Comparison of ENCODE assay signal across 12 cellular contexts in genomic region chr17:1047177-1047885, GRCh38. TPM values are rescaled to one million over a fixed set of nuclear protein-coding genes. Genes with fewer than 3 reads are reported as not detected.
DNase-seq lines count a peak whose midpoint lies in the region; ATAC-seq and TF ChIP-seq lines count a peak whose summit lies in the region.
"Had no signal": no experiment of that assay in that cellular context is flagged by ENCODE, and none has a peak within 500 bp of the region (broad histone marks: within the 10 kb centered on the region; RNA-seq: fewer than 3 reads in every experiment).

No MANE protein-coding gene starts in this region.

- ATAC-seq in upper lobe of left lung (ENCODE audit: low FRiP score in 2 of 2): no peak
- no peak for ATAC-seq in GM19328 (IDR thresholded peaks at IDR 0.05; ENCODE audit: unreplicated experiment)

- H3K36me3 ChIP-seq in mesenchymal stem cell (ENCODE audit: control insufficient read depth in 1 of 2, insufficient read depth in 2 of 2, low read depth in 1 of 2, low read length in 2 of 2) (peaks cover 49 to 77% of the 10 kb centered on the region in 2 experiments), upper lobe of left lung (peaks cover 2 to 46% (median 38%) of the 10 kb centered on the region in 4 donors)

- POLR2A ChIA-PET in GM10248 (lab: Yijun Ruan, JAX): no interaction called here

- H3K4me3 ChIP-seq in epithelial cell of esophagus (ENCODE audit: low read length) (no peak overlapping the region), mesenchymal stem cell (ENCODE audit: insufficient read depth in 1 of 2, low read depth in 1 of 2, low read length in 2 of 2) (no peak overlapping the region), upper lobe of left lung (no peak overlapping the region)

- H2AK5ac ChIP-seq in mesenchymal stem cell (ENCODE audit: low read length, severe bottlenecking): no peak overlapping the region

- DNase-seq in NCI-H69 (lab: John Stamatoyannopoulos, UW) (peak; percentile 60), epithelial cell of esophagus (ENCODE audit: low read depth) (no peak), mesenchymal stem cell (peak; percentile 19), upper lobe of left lung (peak in 1 of 2 donors; percentile 73), GM10248 (ENCODE audit: extremely low spot score) (no peak), inferior parietal cortex (ENCODE audit: extremely low spot score) (no peak)
- DNase-seq: dermis blood vessel endothelial cell; NCI-H345; SHP77; stimulated activated CD4-positive, alpha-beta T cell treated with anti-CD3 and anti-CD28 coated beads, Interleukin-4, amount 100 ng/mL, for 4 hours had no signal

- CTCF ChIA-PET in GM10248 (lab: Yijun Ruan, JAX): interaction anchor here (1.2 to 1.4 kb wide), 2 partner anchors 9 to 11 kb away, joined by 5 to 10 read pairs; no protein-coding TSS in a partner anchor

- no peak overlapping the region for H3K27ac ChIP-seq in mesenchymal stem cell (ENCODE audit: low read length, poor library complexity, severe bottlenecking)
- H3K27ac ChIP-seq in upper lobe of left lung: peak overlapping the region; percentile 56 to 77 (median 72)
- H3K27ac ChIP-seq: KMS-11 had no signal

- TF ChIP-seq POLR2A in upper lobe of left lung (IDR thresholded peaks at IDR 0.05): no peak

- no peak overlapping the region for H4K8ac ChIP-seq in mesenchymal stem cell (ENCODE audit: low read length)

- H3K27me3 ChIP-seq in mesenchymal stem cell (ENCODE audit: control insufficient read depth in 1 of 2, insufficient read depth in 1 of 2, low read length in 2 of 2) (no peaks in the 10 kb centered on the region), upper lobe of left lung (no peaks in the 10 kb centered on the region)

- no peak overlapping the region for H3K23ac ChIP-seq in mesenchymal stem cell (ENCODE audit: low read length in 2 of 2)

- H2BK120ac ChIP-seq in mesenchymal stem cell (ENCODE audit: low read depth, low read length): no peak overlapping the region

- peak overlapping the region in 1 of 2 experiments; percentile 45 for H3K4ac ChIP-seq in mesenchymal stem cell (ENCODE audit: low read depth in 1 of 2, low read length in 2 of 2)

- peak in 2 of 4 donors; percentile 3 to 55 for TF ChIP-seq EP300 in upper lobe of left lung (IDR thresholded peaks at IDR 0.05)

- WGBS in mesenchymal stem cell: 90% methylated on average over 22 of the region's 22 CpGs
- 37 to 68% methylated on average over 4 to 21 of the region's 22 CpGs for WGBS in upper lobe of left lung, 2 donors

- H3K4me1 ChIP-seq in mesenchymal stem cell (ENCODE audit: control insufficient read depth, insufficient read depth, low read depth, low read length): peaks cover 11% of the 10 kb centered on the region
- peaks cover 16 to 37% (median 34%) of the 10 kb centered on the region in 4 donors for H3K4me1 ChIP-seq in upper lobe of left lung

- no peak overlapping the region for H3K9ac ChIP-seq in mesenchymal stem cell (ENCODE audit: low read length)
- H3K9ac ChIP-seq: KMS-11 had no signal

- H2BK12ac ChIP-seq in mesenchymal stem cell (ENCODE audit: low read length in 2 of 2): peak overlapping the region in 1 of 2 experiments; percentile 64

- peak overlapping the region; percentile 5 for H4K91ac ChIP-seq in mesenchymal stem cell (ENCODE audit: low read length)

- H2BK5ac ChIP-seq in mesenchymal stem cell (ENCODE audit: low read depth, low read length, poor library complexity, severe bottlenecking): no peak overlapping the region

- no peak overlapping the region for H3K4me2 ChIP-seq in mesenchymal stem cell (ENCODE audit: low read length, poor library complexity, severe bottlenecking)
- H3K4me2 ChIP-seq: KMS-11 had no signal

- no peak overlapping the region for H3K18ac ChIP-seq in mesenchymal stem cell (ENCODE audit: low read depth in 1 of 2, low read length in 2 of 2)

- no peak overlapping the region for H2AFZ ChIP-seq in mesenchymal stem cell (ENCODE audit: low read depth, low read length)

- no peak overlapping the region for H3K14ac ChIP-seq in mesenchymal stem cell (ENCODE audit: low read length in 2 of 2)

- peak; percentile 12 for TF ChIP-seq CTCF in epithelial cell of esophagus (IDR thresholded peaks at IDR 0.05; ENCODE audit: insufficient read depth, low read depth, low read length, missing control alignments)
- no peak for TF ChIP-seq CTCF in upper lobe of left lung (IDR thresholded peaks at IDR 0.05)
- no peak for TF ChIP-seq CTCF in GM10248 (IDR thresholded peaks at IDR 0.05; ENCODE audit: control extremely low read depth, extremely low read depth, low read depth, missing control alignments)

- H3K9me3 ChIP-seq in mesenchymal stem cell (ENCODE audit: control insufficient read depth, low read length) (no peaks in the 10 kb centered on the region), upper lobe of left lung (no peaks in the 10 kb centered on the region)

- no peak overlapping the region for H2BK15ac ChIP-seq in mesenchymal stem cell (ENCODE audit: low read depth, poor library complexity, severe bottlenecking)

- peaks cover 23% of the 10 kb centered on the region for H3K79me1 ChIP-seq in mesenchymal stem cell (replicated peaks; ENCODE audit: low read length, poor library complexity, severe bottlenecking)

RNA-seq across cellular contexts. Expression of gene TIMM22, which starts 50.4 kb away (rescaled TPM):
- polyA plus RNA-seq in mesenchymal stem cell (2013, experiment 1 of 2): 14.9 TPM
- 15.8 TPM for polyA plus RNA-seq in mesenchymal stem cell (2013, experiment 2 of 2)
- total RNA-seq in upper lobe of left lung: 10 to 100 TPM in 2 of 6 donors, 1 to 10 TPM in 4; 6.3 to 13.5 (median 8.9) TPM

Comparison
In these comparisons a context has a peak if more than half of its experiments do, and no peak if none do; other contexts are left out.
1. DNase-seq: peak in NCI-H69 (single experiment) and mesenchymal stem cell (single experiment); none in epithelial cell of esophagus (single experiment), GM10248 (single experiment) and inferior parietal cortex (single experiment).